In genomic region chr9:131923766-131924165, GRCh38 we compare ENCODE assay signal across 26 cellular contexts.
"Had no signal": no experiment of that assay in that cellular context is flagged by ENCODE, and none has a peak within 500 bp of the region (broad histone marks: within the 10 kb centered on the region; RNA-seq: fewer than 3 reads in every experiment).

No MANE protein-coding gene starts in this region.

- H3K27me3 Mint-ChIP-seq: activated naive CD8-positive, alpha-beta T cell treated with anti-CD3 and anti-CD28 coated beads, Interleukin-2, amount 10 ng/mL, durations not matched to agents 7 days and 5 days; T-helper 17 cell had no signal

- DNase-seq: activated CD4-positive, alpha-beta T cell treated with anti-CD3 and anti-CD28 coated beads for 48 hours; activated CD4-positive, alpha-beta T cell treated with anti-CD3 and anti-CD28 coated beads, Interleukin-2, amount 50 U/mL, for 4 hours; activated CD4-positive, CD25-positive, alpha-beta regulatory T cell treated with anti-CD3 and anti-CD28 coated beads, Interleukin-2, amount 50 U/mL, for 72 hours; activated CD8-positive, alpha-beta memory T cell treated with anti-CD3 and anti-CD28 coated beads, Interleukin-2, amount 50 U/mL, for 48 hours; activated CD8-positive, alpha-beta T cell treated with anti-CD3 and anti-CD28 coated beads, Interleukin-2, amount 10 ng/mL, durations not matched to agents 7 days and 5 days; activated naive CD4-positive, alpha-beta T cell treated with anti-CD3 and anti-CD28 coated beads, Interleukin-2, amount 50 U/mL, for 16 hours; activated naive CD8-positive, alpha-beta T cell treated with anti-CD3 and anti-CD28 coated beads, Interleukin-2, amount 10 ng/mL, durations not matched to agents 7 days and 5 days; activated T-cell treated with anti-CD3 and anti-CD28 coated beads, Interleukin-2, amount 50 U/mL, for 1 hour; adrenal gland; anterior cingulate cortex; body of pancreas; MM.1S; NCI-H1105; NCI-H1436; NCI-H1694 treated with DMSO at 0.1 percent for 48 hours; NCI-H2029 treated with DMSO at 0.1 percent for 48 hours; NCI-H345; NCI-H510A treated with DMSO at 0.1 percent for 48 hours; NCI-H69; Peyer's patch; SHP77; T-helper 17 cell; T-helper 9 cell had no signal

- H3K36me3 ChIP-seq: adrenal gland, cardiac muscle cell, Peyer's patch, SJSA1 had no signal

- H3K27ac Mint-ChIP-seq: activated CD8-positive, alpha-beta T cell treated with anti-CD3 and anti-CD28 coated beads, Interleukin-2, amount 10 ng/mL, durations not matched to agents 7 days and 5 days; activated naive CD8-positive, alpha-beta T cell treated with anti-CD3 and anti-CD28 coated beads, Interleukin-2, amount 10 ng/mL, durations not matched to agents 7 days and 5 days; T-helper 17 cell; WTC11 had no signal

- H3K27ac ChIP-seq: adrenal gland, body of pancreas, cardiac muscle cell, Peyer's patch, SJSA1 had no signal

- H3K4me3 ChIP-seq: adrenal gland, body of pancreas, cardiac muscle cell, Peyer's patch, SJSA1 had no signal

- H3K9me3 Mint-ChIP-seq: activated naive CD8-positive, alpha-beta T cell treated with anti-CD3 and anti-CD28 coated beads, Interleukin-2, amount 10 ng/mL, durations not matched to agents 7 days and 5 days; WTC11 had no signal

- H3K9me3 ChIP-seq: adrenal gland, body of pancreas, Peyer's patch, SJSA1 had no signal

- H3K4me3 Mint-ChIP-seq: activated CD8-positive, alpha-beta T cell treated with anti-CD3 and anti-CD28 coated beads, Interleukin-2, amount 10 ng/mL, durations not matched to agents 7 days and 5 days; activated naive CD8-positive, alpha-beta T cell treated with anti-CD3 and anti-CD28 coated beads, Interleukin-2, amount 10 ng/mL, durations not matched to agents 7 days and 5 days; T-helper 17 cell; WTC11 had no signal

- H3K36me3 Mint-ChIP-seq: WTC11 had no signal

- H3K27me3 ChIP-seq: adrenal gland, body of pancreas, cardiac muscle cell, Peyer's patch, SJSA1 had no signal

- H3K4me1 ChIP-seq: adrenal gland, body of pancreas, Peyer's patch, SJSA1 had no signal
